Comparison of ENCODE assay signal across 2 cellular contexts in the genomic region with DNA sequence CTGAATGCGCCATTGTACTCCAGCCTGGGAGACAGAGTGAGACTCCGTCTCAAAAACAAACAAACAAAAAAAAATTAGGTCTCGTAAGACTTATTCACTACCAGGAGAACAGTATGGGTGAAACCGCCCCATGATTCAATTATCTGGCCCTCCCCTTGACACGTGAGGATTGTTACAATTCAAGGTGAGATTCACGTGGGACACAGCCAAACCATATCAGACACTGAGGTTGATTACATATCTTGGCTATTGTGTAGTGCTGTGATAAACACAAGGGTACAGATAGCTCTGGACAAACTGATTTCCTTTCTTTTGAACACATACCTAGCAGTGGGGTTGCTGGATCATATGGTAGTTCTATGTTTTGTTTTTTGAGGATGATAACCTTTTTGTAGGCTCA.
TF ChIP-seq lines count a peak whose summit lies in the region.

No MANE protein-coding gene starts in this region.

TF ChIP-seq in SK-N-SH, 30 proteins besides CTCF, POLR2A, EP300 and RAD21 (continued from another document):
- TF ChIP-seq FOXM1 (IDR thresholded peaks at IDR 0.05; ENCODE audit: low read depth) (no peak), RXRA (IDR thresholded peaks at IDR 0.05; ENCODE audit: borderline replicate concordance, low read depth) (no peak), FOSL2 (IDR thresholded peaks at IDR 0.05; ENCODE audit: borderline replicate concordance, low read depth) (no peak)
- TF ChIP-seq, protein P1, sequence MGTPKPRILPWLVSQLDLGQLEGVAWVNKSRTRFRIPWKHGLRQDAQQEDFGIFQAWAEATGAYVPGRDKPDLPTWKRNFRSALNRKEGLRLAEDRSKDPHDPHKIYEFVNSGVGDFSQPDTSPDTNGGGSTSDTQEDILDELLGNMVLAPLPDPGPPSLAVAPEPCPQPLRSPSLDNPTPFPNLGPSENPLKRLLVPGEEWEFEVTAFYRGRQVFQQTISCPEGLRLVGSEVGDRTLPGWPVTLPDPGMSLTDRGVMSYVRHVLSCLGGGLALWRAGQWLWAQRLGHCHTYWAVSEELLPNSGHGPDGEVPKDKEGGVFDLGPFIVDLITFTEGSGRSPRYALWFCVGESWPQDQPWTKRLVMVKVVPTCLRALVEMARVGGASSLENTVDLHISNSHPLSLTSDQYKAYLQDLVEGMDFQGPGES (IDR thresholded peaks at IDR 0.05; ENCODE audit: low read depth, low read length), result no peak
TF ChIP-seq in SK-N-SH: peak in this region for 0.

TF ChIP-seq in SK-N-SH treated with all-trans-retinoic acid at 6 μM for 48 hours, 23 proteins besides CTCF, POLR2A, EP300 and RAD21 (continued from another document):
- TF ChIP-seq, protein P2, sequence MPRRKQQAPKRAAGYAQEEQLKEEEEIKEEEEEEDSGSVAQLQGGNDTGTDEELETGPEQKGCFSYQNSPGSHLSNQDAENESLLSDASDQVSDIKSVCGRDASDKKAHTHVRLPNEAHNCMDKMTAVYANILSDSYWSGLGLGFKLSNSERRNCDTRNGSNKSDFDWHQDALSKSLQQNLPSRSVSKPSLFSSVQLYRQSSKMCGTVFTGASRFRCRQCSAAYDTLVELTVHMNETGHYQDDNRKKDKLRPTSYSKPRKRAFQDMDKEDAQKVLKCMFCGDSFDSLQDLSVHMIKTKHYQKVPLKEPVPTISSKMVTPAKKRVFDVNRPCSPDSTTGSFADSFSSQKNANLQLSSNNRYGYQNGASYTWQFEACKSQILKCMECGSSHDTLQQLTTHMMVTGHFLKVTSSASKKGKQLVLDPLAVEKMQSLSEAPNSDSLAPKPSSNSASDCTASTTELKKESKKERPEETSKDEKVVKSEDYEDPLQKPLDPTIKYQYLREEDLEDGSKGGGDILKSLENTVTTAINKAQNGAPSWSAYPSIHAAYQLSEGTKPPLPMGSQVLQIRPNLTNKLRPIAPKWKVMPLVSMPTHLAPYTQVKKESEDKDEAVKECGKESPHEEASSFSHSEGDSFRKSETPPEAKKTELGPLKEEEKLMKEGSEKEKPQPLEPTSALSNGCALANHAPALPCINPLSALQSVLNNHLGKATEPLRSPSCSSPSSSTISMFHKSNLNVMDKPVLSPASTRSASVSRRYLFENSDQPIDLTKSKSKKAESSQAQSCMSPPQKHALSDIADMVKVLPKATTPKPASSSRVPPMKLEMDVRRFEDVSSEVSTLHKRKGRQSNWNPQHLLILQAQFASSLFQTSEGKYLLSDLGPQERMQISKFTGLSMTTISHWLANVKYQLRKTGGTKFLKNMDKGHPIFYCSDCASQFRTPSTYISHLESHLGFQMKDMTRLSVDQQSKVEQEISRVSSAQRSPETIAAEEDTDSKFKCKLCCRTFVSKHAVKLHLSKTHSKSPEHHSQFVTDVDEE (CRISPR knock-in tag; IDR thresholded peaks at IDR 0.05), result no peak
- TF ChIP-seq RARB (CRISPR knock-in tag; IDR thresholded peaks at IDR 0.05), result no peak
- TF ChIP-seq, protein P3, sequence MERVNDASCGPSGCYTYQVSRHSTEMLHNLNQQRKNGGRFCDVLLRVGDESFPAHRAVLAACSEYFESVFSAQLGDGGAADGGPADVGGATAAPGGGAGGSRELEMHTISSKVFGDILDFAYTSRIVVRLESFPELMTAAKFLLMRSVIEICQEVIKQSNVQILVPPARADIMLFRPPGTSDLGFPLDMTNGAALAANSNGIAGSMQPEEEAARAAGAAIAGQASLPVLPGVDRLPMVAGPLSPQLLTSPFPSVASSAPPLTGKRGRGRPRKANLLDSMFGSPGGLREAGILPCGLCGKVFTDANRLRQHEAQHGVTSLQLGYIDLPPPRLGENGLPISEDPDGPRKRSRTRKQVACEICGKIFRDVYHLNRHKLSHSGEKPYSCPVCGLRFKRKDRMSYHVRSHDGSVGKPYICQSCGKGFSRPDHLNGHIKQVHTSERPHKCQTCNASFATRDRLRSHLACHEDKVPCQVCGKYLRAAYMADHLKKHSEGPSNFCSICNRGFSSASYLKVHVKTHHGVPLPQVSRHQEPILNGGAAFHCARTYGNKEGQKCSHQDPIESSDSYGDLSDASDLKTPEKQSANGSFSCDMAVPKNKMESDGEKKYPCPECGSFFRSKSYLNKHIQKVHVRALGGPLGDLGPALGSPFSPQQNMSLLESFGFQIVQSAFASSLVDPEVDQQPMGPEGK (CRISPR knock-in tag; IDR thresholded peaks at IDR 0.05; ENCODE audit: borderline replicate concordance), result no peak
